8 cellular contexts compared by ENCODE assay signal in genomic region chr6:15400572-15401004, GRCh38.
DNase-seq lines count a peak whose midpoint lies in the region; ATAC-seq and TF ChIP-seq lines count a peak whose summit lies in the region.

No MANE protein-coding gene starts in this region.

- H3K36me3 Mint-ChIP-seq in activated T-helper 17 cell treated with anti-CD3 and anti-CD28 coated beads, Interleukin-2, amount 50 U/mL, for 72 hours (ENCODE audit: low read depth): peaks cover 27% of the 10 kb centered on the region

- TF ChIP-seq POLR2A in heart left ventricle (IDR thresholded peaks at IDR 0.05): no peak

- peaks cover 4 to 80% (median 55%) of the 10 kb centered on the region in 12 donors for H3K4me1 ChIP-seq in heart left ventricle

- intact Hi-C loops in heart left ventricle (cut with DNase I): loop anchor here in 4 of 10 donors (5.0 kb wide), 2 partner anchors 37 to 92 kb away; no protein-coding TSS in a partner anchor

- H3K27me3 Mint-ChIP-seq in activated T-helper 17 cell treated with anti-CD3 and anti-CD28 coated beads, Interleukin-2, amount 50 U/mL, for 72 hours: no peaks in the 10 kb centered on the region

- no peaks in the 10 kb centered on the region for H3K27me3 ChIP-seq in heart left ventricle

- TF ChIP-seq CTCF in heart left ventricle (IDR thresholded peaks at IDR 0.05): no peak

- H3K27ac Mint-ChIP-seq in activated T-helper 17 cell treated with anti-CD3 and anti-CD28 coated beads, Interleukin-2, amount 50 U/mL, for 72 hours: no peak overlapping the region

- peak; percentile 64 for DNase-seq in CMK (ENCODE audit: low read depth)
- DNase-seq in NCI-H1105 treated with DMSO at 0.1 percent for 48 hours (lab: John Stamatoyannopoulos, UW): peak; percentile 68
- peak; percentile 78 to 85 (median 79) for DNase-seq in heart left ventricle
- peak; percentile 86 for DNase-seq in pons (ENCODE audit: low spot score)
- DNase-seq in ureter (ENCODE audit: low spot score): no peak
- no peak for DNase-seq in HPDE6-E6E7 (ENCODE audit: extremely low spot score)

- WGBS in heart left ventricle, 4 donors: 1 to 4% (median 3%) methylated on average over 14 of the region's 14 CpGs

- no peaks in the 10 kb centered on the region for H3K9me3 ChIP-seq in heart left ventricle

- H3K36me3 ChIP-seq in heart left ventricle: no peaks in the 10 kb centered on the region

- H3K9me3 Mint-ChIP-seq in activated T-helper 17 cell treated with anti-CD3 and anti-CD28 coated beads, Interleukin-2, amount 50 U/mL, for 72 hours: no peaks in the 10 kb centered on the region

- peak overlapping the region; percentile 35 for H3K4me3 Mint-ChIP-seq in activated T-helper 17 cell treated with anti-CD3 and anti-CD28 coated beads, Interleukin-2, amount 50 U/mL, for 72 hours

- peak overlapping the region in 10 of 12 donors; percentile 32 to 57 (median 50) for H3K4me3 ChIP-seq in heart left ventricle

- H3K4me1 Mint-ChIP-seq in activated T-helper 17 cell treated with anti-CD3 and anti-CD28 coated beads, Interleukin-2, amount 50 U/mL, for 72 hours: peaks cover 37% of the 10 kb centered on the region

- ATAC-seq in activated T-helper 17 cell treated with anti-CD3 and anti-CD28 coated beads, Interleukin-2, amount 50 U/mL, for 72 hours (replicated peaks): no peak
- peak; percentile 90 to 93 (median 91) for ATAC-seq in heart left ventricle
- ATAC-seq in HG02852 (IDR thresholded peaks at IDR 0.05; ENCODE audit: unreplicated experiment): no peak

- peak overlapping the region in 11 of 12 donors; percentile 35 to 84 (median 71) for H3K27ac ChIP-seq in heart left ventricle

Comparison
In these comparisons a context has a peak if more than half of its experiments do, and no peak if none do; other contexts are left out.
1. DNase-seq: peak in CMK (single experiment), NCI-H1105 treated with DMSO at 0.1 percent for 48 hours (single experiment), heart left ventricle (5 of 5) and pons (single experiment); none in ureter (single experiment) and HPDE6-E6E7 (single experiment).
2. ATAC-seq: peak in heart left ventricle (4 of 4); none in activated T-helper 17 cell treated with anti-CD3 and anti-CD28 coated beads, Interleukin-2, amount 50 U/mL, for 72 hours (single experiment) and HG02852 (single experiment).